12 cellular contexts compared by ENCODE assay signal in the genomic region with DNA sequence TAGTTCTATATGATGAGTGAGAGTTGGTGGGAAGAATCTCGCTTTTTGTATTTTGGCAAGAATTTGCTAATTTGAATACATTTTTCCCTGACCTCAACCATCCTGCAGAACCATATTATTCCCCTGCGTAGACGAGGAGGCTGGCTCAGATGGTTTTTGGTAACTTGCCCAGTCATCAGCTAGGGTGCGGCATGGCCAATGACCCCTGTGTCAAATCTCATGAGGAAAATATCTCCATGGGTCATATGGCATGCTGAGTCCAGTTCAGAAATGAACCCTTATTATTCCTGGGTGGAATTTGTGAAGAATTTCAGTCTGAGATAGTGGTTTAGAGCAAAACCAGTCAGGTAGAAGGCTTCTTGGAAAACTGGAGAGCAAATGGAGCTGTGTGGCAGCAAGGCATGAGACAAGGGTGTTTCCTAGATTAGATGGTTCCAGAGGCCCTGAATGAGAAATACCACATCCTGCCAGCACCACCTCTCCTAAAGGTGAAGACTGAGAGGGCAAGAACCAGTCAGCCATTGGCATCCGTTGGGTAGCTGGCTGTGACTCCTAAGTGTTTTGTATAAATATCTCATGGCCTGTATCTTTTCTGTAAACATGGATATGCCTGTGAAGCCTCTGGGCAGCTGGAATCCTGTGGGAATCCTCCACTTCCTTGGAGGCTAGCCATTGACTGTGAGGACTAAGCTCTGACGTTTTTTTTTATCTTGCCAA. TPM values are rescaled to one million over a fixed set of nuclear protein-coding genes. Genes with fewer than 3 reads are reported as not detected.
DNase-seq lines count a peak whose midpoint lies in the region; ATAC-seq and TF ChIP-seq lines count a peak whose summit lies in the region.
"Had no signal": no experiment of that assay in that cellular context is flagged by ENCODE, and none has a peak within 500 bp of the region (broad histone marks: within the 10 kb centered on the region; RNA-seq: fewer than 3 reads in every experiment).

No MANE protein-coding gene starts in this region.

- H3K4me3 Mint-ChIP-seq in CD4-positive, alpha-beta T cell = no peak overlapping the region

- H4K5ac ChIP-seq in mesendoderm (ENCODE audit: low read length) = no peak overlapping the region

- peak; percentile 57 for ATAC-seq in CD4-positive, alpha-beta T cell (ENCODE audit: poor library complexity)
- ATAC-seq in HG03460 (IDR thresholded peaks at IDR 0.05; ENCODE audit: unreplicated experiment) = no peak
- no peak for ATAC-seq in GM21786 (IDR thresholded peaks at IDR 0.05; ENCODE audit: unreplicated experiment)

- in situ Hi-C loops in astrocyte of the spinal cord (cut with HindIII; ENCODE audit: low sequenced_read_pairs) = no loop called here

- no peak overlapping the region for H3K23ac ChIP-seq in mesendoderm (ENCODE audit: low read length)

- H2AK5ac ChIP-seq in mesendoderm (ENCODE audit: low read length) = no peak overlapping the region

- no peaks in the 10 kb centered on the region for H3K79me2 ChIP-seq in mesendoderm (ENCODE audit: control insufficient read depth, insufficient read depth, low read length)

- no peaks in the 10 kb centered on the region for H3K79me1 ChIP-seq in mesendoderm (ENCODE audit: low read length)

- WGBS in mesendoderm (ENCODE audit: extremely low coverage, insufficient coverage, low lambda C conversion rate) = no CpG with 5 or more reads among the region's 6 CpGs

- no peaks in the 10 kb centered on the region for H3K36me3 Mint-ChIP-seq in CD4-positive, alpha-beta T cell (ENCODE audit: low read depth)

- H3K36me3 ChIP-seq in mesendoderm (ENCODE audit: control insufficient read depth, insufficient read depth, low read length) = no peaks in the 10 kb centered on the region

- H3K18ac ChIP-seq in mesendoderm (ENCODE audit: low read length) = peak overlapping the region; percentile 80

- H3K27me3 ChIP-seq in CD4-positive, alpha-beta T cell (ENCODE audit: control insufficient read depth, insufficient read depth, low read length) = no peaks in the 10 kb centered on the region
- no peaks in the 10 kb centered on the region for H3K27me3 ChIP-seq in mesendoderm (ENCODE audit: insufficient read depth, low read length, poor library complexity)

- peaks cover 2% of the 10 kb centered on the region for H3K4me1 ChIP-seq in mesendoderm (ENCODE audit: control insufficient read depth, low read depth, low read length)

- H3K27me3 Mint-ChIP-seq in CD4-positive, alpha-beta T cell = no peaks in the 10 kb centered on the region

- intact Hi-C loops in CD4-positive, alpha-beta T cell (cut with DNase I, micrococcal nuclease) = no loop called here

- no peak overlapping the region for H3K27ac ChIP-seq in CD4-positive, alpha-beta T cell (ENCODE audit: low read depth, low read length)
- H3K27ac ChIP-seq in mesendoderm (ENCODE audit: low read depth, low read length) = no peak overlapping the region
- no peak overlapping the region for H3K27ac ChIP-seq in substantia nigra (ENCODE audit: low read depth, low read length, poor library complexity, severe bottlenecking)
- H3K27ac ChIP-seq: HL-60 had no signal

- peak overlapping the region; percentile 23 for H2BK120ac ChIP-seq in mesendoderm (ENCODE audit: low read depth, low read length)

- H3K4me2 ChIP-seq in mesendoderm (ENCODE audit: low read length) = no peak overlapping the region
- H3K4me2 ChIP-seq: SK-N-SH had no signal

- POLR2A ChIA-PET in CD4-positive, alpha-beta T cell (lab: Charles Lee) = interaction anchor here (0.6 to 0.8 kb wide), 4 partner anchors 13 to 109 kb away, joined by 3 to 5 read pairs (median 4); no protein-coding TSS in a partner anchor

- DNase-seq in CD4-positive, alpha-beta T cell = no peak
- DNase-seq in LHCN-M2 (ENCODE audit: low read depth) (peak; percentile 86), astrocyte of the spinal cord (ENCODE audit: low read depth, low spot score) (peak; percentile 57), mesendoderm (no peak), amygdala (lab: John Stamatoyannopoulos, UW) (no peak), substantia nigra (lab: John Stamatoyannopoulos, UW) (no peak)
- DNase-seq: NCI-H2107, SK-N-SH had no signal

- H3K4me1 Mint-ChIP-seq in CD4-positive, alpha-beta T cell (ENCODE audit: low read depth) = peaks cover 55% of the 10 kb centered on the region

- H3K27ac Mint-ChIP-seq in CD4-positive, alpha-beta T cell = peak overlapping the region; percentile 63

- no peaks in the 10 kb centered on the region for H3K9me3 Mint-ChIP-seq in CD4-positive, alpha-beta T cell

- peak overlapping the region; percentile 3 for H2BK15ac ChIP-seq in mesendoderm (replicated peaks; ENCODE audit: low read depth)

- H3K9me3 ChIP-seq in CD4-positive, alpha-beta T cell (ENCODE audit: control insufficient read depth, low read length) = no peaks in the 10 kb centered on the region
- H3K9me3 ChIP-seq: SK-N-SH had no signal

- CTCF ChIA-PET in CD4-positive, alpha-beta T cell (lab: Charles Lee) = interaction anchor here (1.0 to 1.2 kb wide), 2 partner anchors 20 to 27 kb away, joined by 3 read pairs; no protein-coding TSS in a partner anchor

- H2BK5ac ChIP-seq in mesendoderm (ENCODE audit: low read length) = no peak overlapping the region

- no peak overlapping the region for H4K8ac ChIP-seq in mesendoderm (ENCODE audit: low read depth, low read length)

- no peak overlapping the region for H3K4me3 ChIP-seq in astrocyte of the spinal cord (ENCODE audit: low read depth, low read length)
- H3K4me3 ChIP-seq in mesendoderm (ENCODE audit: low read length) = no peak overlapping the region

- no peak overlapping the region for H3K9ac ChIP-seq in mesendoderm (ENCODE audit: low read length)
- H3K9ac ChIP-seq: SK-N-SH had no signal

- no peak overlapping the region for H3K56ac ChIP-seq in mesendoderm (ENCODE audit: low read length)

- peak overlapping the region; percentile 68 for H3K4ac ChIP-seq in mesendoderm (ENCODE audit: low read depth, low read length)

- no peak for TF ChIP-seq CTCF in CD4-positive, alpha-beta T cell (IDR thresholded peaks at IDR 0.05)
- no peak for TF ChIP-seq CTCF in astrocyte of the spinal cord (IDR thresholded peaks at IDR 0.05; ENCODE audit: low read depth, low read length)

RNA-seq across cellular contexts. Expression of gene UPP1, which starts 5.8 kb away (rescaled TPM):
- 100 to 1,000 TPM; 125 to 126 TPM for total RNA-seq in CD4-positive, alpha-beta T cell
- 13.9 and 19.0 TPM in 2 replicates for total RNA-seq in LHCN-M2 (2014; rRNA removed)
- polyA plus RNA-seq in LHCN-M2 (2012) = 47.8 TPM
- polyA plus RNA-seq in mesendoderm (2013, experiment 1 of 2) = 28.8 TPM
- polyA plus RNA-seq in mesendoderm (2013, experiment 2 of 2) = 31.4 TPM

RNA-seq across cellular contexts. Expression of gene C7orf57, which starts 47.9 kb away (rescaled TPM):
- under 1 TPM in 1 of 2 experiments, not detected in 1; 0.56 TPM for total RNA-seq in CD4-positive, alpha-beta T cell
- 0.13 and 0.29 TPM in 2 replicates for total RNA-seq in LHCN-M2 (2014; rRNA removed)
- 0.19 TPM for polyA plus RNA-seq in LHCN-M2 (2012)
- polyA plus RNA-seq in mesendoderm (2013, experiment 1 of 2) = 0.20 TPM
- 0.22 TPM for polyA plus RNA-seq in mesendoderm (2013, experiment 2 of 2)

RNA-seq across cellular contexts. Expression of gene SUN3, which starts 54.4 kb away (rescaled TPM):
- total RNA-seq in CD4-positive, alpha-beta T cell = not detected
- total RNA-seq in LHCN-M2 (2014; rRNA removed) = not detected in 2 replicates
- polyA plus RNA-seq in LHCN-M2 (2012) = not detected
- polyA plus RNA-seq in mesendoderm (2013, experiment 1 of 2) = 0.13 TPM
- 0.10 TPM for polyA plus RNA-seq in mesendoderm (2013, experiment 2 of 2)
- total RNA-seq: pulmonary artery endothelial cell had no signal

Comparison
In these comparisons a context has a peak if more than half of its experiments do, and no peak if none do; other contexts are left out.
1. DNase-seq: peak in LHCN-M2 (single experiment) and astrocyte of the spinal cord (single experiment); none in CD4-positive, alpha-beta T cell (0 of 10), mesendoderm (single experiment), amygdala (0 of 56) and substantia nigra (0 of 49).